Comparison of ENCODE assay signal across 17 cellular contexts in genomic region chrX:9320940-9321339, GRCh38.
A peak's percentile ranks its signal among the peaks of the same experiment; 100 is the strongest.
DNase-seq lines count a peak whose midpoint lies in the region; ATAC-seq and TF ChIP-seq lines count a peak whose summit lies in the region.
"Had no signal": no experiment of that assay in that cellular context is flagged by ENCODE, and none has a peak within 500 bp of the region (broad histone marks: within the 10 kb centered on the region; RNA-seq: fewer than 3 reads in every experiment).

No MANE protein-coding gene starts in this region.

- no peak overlapping the region for H3K27ac Mint-ChIP-seq in MCF 10A (ENCODE audit: low read depth, unreplicated experiment)

- in situ Hi-C loops in mammary epithelial cell (cut with MboI; ENCODE audit: low sequenced_read_pairs in 2 of 2): no loop called here

- H3K4me3 Mint-ChIP-seq in MCF 10A (ENCODE audit: unreplicated experiment): no peak overlapping the region
- H3K4me3 Mint-ChIP-seq: CD14-positive monocyte had no signal

- CTCF ChIA-PET in MCF 10A (lab: Yijun Ruan, JAX) (no interaction called here), mammary epithelial cell (lab: Charles Lee; ENCODE audit: low non-redundant PET) (no interaction called here)

- intact Hi-C loops in MCF 10A (cut with micrococcal nuclease): no loop called here
- intact Hi-C loops in mammary epithelial cell (cut with micrococcal nuclease): no loop called here
- intact Hi-C loops in heart left ventricle (cut with DNase I): no loop called here

- no peaks in the 10 kb centered on the region for H3K79me2 ChIP-seq in mammary epithelial cell (ENCODE audit: insufficient read depth, low read length)

- DNase-seq in MCF 10A (ENCODE audit: unreplicated experiment): peak; percentile 38
- DNase-seq in mammary epithelial cell: no peak
- DNase-seq in left lobe of liver (ENCODE audit: low spot score): no peak
- DNase-seq in NCI-H510A treated with DMSO at 0.1 percent for 48 hours (lab: John Stamatoyannopoulos, UW): no peak
- DNase-seq in heart left ventricle: no peak
- no peak for DNase-seq in omental fat pad (ENCODE audit: low spot score)
- DNase-seq: COR-L47, DMS79, NCI-H1092, NCI-H1694, NCI-H2107, NCI-H446, NCI-H82 had no signal

- no peaks in the 10 kb centered on the region for H3K27me3 Mint-ChIP-seq in MCF 10A (ENCODE audit: insufficient read depth, unreplicated experiment)

- no peaks in the 10 kb centered on the region for H4K20me1 ChIP-seq in mammary epithelial cell (ENCODE audit: insufficient read depth, low read length)

- WGBS in mammary epithelial cell (ENCODE audit: low coverage, missing lambda C conversion rate): 63% methylated on average over 7 of the region's 7 CpGs
- 63 to 84% (median 77%) methylated on average over 7 of the region's 7 CpGs for WGBS in heart left ventricle, 4 donors

- dilution Hi-C loops in mammary epithelial cell (cut with HindIII; ENCODE audit: low sequenced_read_pairs): no loop called here

- H3K36me3 Mint-ChIP-seq in MCF 10A (ENCODE audit: insufficient read depth, unreplicated experiment): no peaks in the 10 kb centered on the region
- H3K36me3 Mint-ChIP-seq: CD14-positive monocyte had no signal

- H3K4me3 ChIP-seq in mammary epithelial cell (replicated peaks in 1 of 3; ENCODE audit: insufficient read depth in 1 of 3, low read depth in 2 of 3, low read length in 3 of 3): no peak overlapping the region
- no peak overlapping the region for H3K4me3 ChIP-seq in heart left ventricle

- POLR2A ChIA-PET in MCF 10A (lab: Yijun Ruan, JAX): no interaction called here

- BruUV-seq in MCF 10A (replicated peaks; lab: Mats Ljungman, UMichigan): no TSS peak
- BruUV-seq in mammary epithelial cell (replicated peaks; lab: Mats Ljungman, UMichigan): no TSS peak

- peak; percentile 71 for ATAC-seq in left lobe of liver
- ATAC-seq in heart left ventricle: no peak
- ATAC-seq in GM19395 (IDR thresholded peaks at IDR 0.05; ENCODE audit: unreplicated experiment): no peak
- no peak for ATAC-seq in omental fat pad (ENCODE audit: low FRiP score)
- ATAC-seq: HCT116 had no signal

- H3K9ac ChIP-seq in mammary epithelial cell (ENCODE audit: insufficient read depth, low read length): no peak overlapping the region

- no peaks in the 10 kb centered on the region for H3K36me3 ChIP-seq in mammary epithelial cell (ENCODE audit: insufficient read depth, low read length)
- H3K36me3 ChIP-seq in heart left ventricle: no peaks in the 10 kb centered on the region

- H3K9me3 Mint-ChIP-seq in MCF 10A (ENCODE audit: unreplicated experiment): no peaks in the 10 kb centered on the region

- no peaks in the 10 kb centered on the region for H3K4me1 ChIP-seq in mammary epithelial cell (ENCODE audit: insufficient read depth, low read length)
- peaks cover 0 to 22% (median 0%) of the 10 kb centered on the region in 12 donors for H3K4me1 ChIP-seq in heart left ventricle

- H2AFZ ChIP-seq in mammary epithelial cell (ENCODE audit: low read depth, low read length): no peak overlapping the region

- no peaks in the 10 kb centered on the region for H3K27me3 ChIP-seq in mammary epithelial cell (ENCODE audit: insufficient read depth, low read length)
- H3K27me3 ChIP-seq in heart left ventricle: peaks cover 0 to 3% (median 0%) of the 10 kb centered on the region in 9 donors

- no peak for TF ChIP-seq POLR2A in heart left ventricle (IDR thresholded peaks at IDR 0.05)

- H3K9me3 ChIP-seq in mammary epithelial cell (replicated peaks; ENCODE audit: insufficient read depth, low read length) (peaks cover 14% of the 10 kb centered on the region), heart left ventricle (no peaks in the 10 kb centered on the region)

- H3K4me2 ChIP-seq in mammary epithelial cell (ENCODE audit: insufficient read depth, low read depth, low read length): no peak overlapping the region

- H3K27ac ChIP-seq in mammary epithelial cell (ENCODE audit: insufficient read depth, low read depth, low read length) (no peak overlapping the region), VCaP (peak overlapping the region; percentile 69), heart left ventricle (no peak overlapping the region)

- TF ChIP-seq CTCF in MCF 10A (IDR thresholded peaks at IDR 0.05; ENCODE audit: unreplicated experiment): no peak
- no peak for TF ChIP-seq CTCF in mammary epithelial cell (conservative IDR thresholded peaks at IDR 0.05 in 1 of 2, IDR thresholded peaks at IDR 0.05 in 1 of 2; ENCODE audit: extremely low read depth in 1 of 2, insufficient read depth in 1 of 2, low read depth in 1 of 2, low read length in 2 of 2)
- TF ChIP-seq CTCF in VCaP (conservative IDR thresholded peaks at IDR 0.05): no peak
- TF ChIP-seq CTCF in heart left ventricle (IDR thresholded peaks at IDR 0.05): no peak
- TF ChIP-seq CTCF in omental fat pad (IDR thresholded peaks at IDR 0.05): no peak

- H3K4me1 Mint-ChIP-seq in MCF 10A (ENCODE audit: insufficient read depth, unreplicated experiment): no peaks in the 10 kb centered on the region
